25 cellular contexts compared by ENCODE assay signal in the genomic region with DNA sequence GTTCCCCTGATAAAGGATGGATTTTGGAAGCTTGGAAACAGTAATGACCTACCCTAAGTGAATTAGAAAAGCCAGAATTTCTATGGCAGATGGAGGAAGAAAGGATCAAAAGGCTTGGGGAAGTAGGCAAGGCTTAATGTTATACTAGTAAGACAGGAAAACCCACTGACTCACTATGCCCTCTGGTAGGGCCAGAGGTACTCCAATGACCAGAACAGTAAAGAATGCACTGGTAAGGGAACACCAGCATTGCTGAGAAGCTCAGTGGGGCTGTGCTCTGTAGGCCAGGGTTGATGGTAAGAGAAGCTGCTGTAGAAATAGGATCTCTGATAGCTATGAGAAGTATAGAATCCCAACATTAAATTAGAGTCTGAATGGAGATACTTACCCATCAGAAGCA.
DNase-seq lines count a peak whose midpoint lies in the region; ATAC-seq and TF ChIP-seq lines count a peak whose summit lies in the region.
"Had no signal": no experiment of that assay in that cellular context is flagged by ENCODE, and none has a peak within 500 bp of the region (broad histone marks: within the 10 kb centered on the region; RNA-seq: fewer than 3 reads in every experiment).

No MANE protein-coding gene starts in this region.

- peaks cover 6% of the 10 kb centered on the region for H3F3A ChIP-seq in SK-N-SH (replicated peaks; ENCODE audit: insufficient read depth)

- no peaks in the 10 kb centered on the region for H3K79me2 ChIP-seq in SK-N-SH (ENCODE audit: insufficient read depth)

- H3K27me3 Mint-ChIP-seq in endodermal cell (ENCODE audit: insufficient read depth), result peaks cover 7% of the 10 kb centered on the region

- H3K4me3 ChIP-seq in endodermal cell (ENCODE audit: low read length), result peak overlapping the region; percentile 40
- no peak overlapping the region for H3K4me3 ChIP-seq in SK-N-SH (ENCODE audit: low read depth in 2 of 2, low read length in 1 of 2)
- H3K4me3 ChIP-seq: BLaER1, Peyer's patch, SJCRH30 had no signal

- H3K9ac ChIP-seq in endodermal cell (ENCODE audit: extremely low read depth, low read length, poor library complexity, severe bottlenecking), result no peak overlapping the region
- H3K9ac ChIP-seq in SK-N-SH, result no peak overlapping the region
- H3K9ac ChIP-seq: BLaER1 had no signal

- H3K9me3 Mint-ChIP-seq in endodermal cell, result peaks cover 70% of the 10 kb centered on the region

- H3K9me2 ChIP-seq in SK-N-SH, result no peaks in the 10 kb centered on the region

- DNase-seq in EL (peak; percentile 57), LHCN-M2 (ENCODE audit: low read depth) (peak; percentile 36), endodermal cell (no peak), iris pigment epithelial cell (ENCODE audit: low read depth) (peak; percentile 47), NCI-H446 treated with DMSO at 0.1 percent for 48 hours (lab: John Stamatoyannopoulos, UW) (no peak), SK-N-SH (no peak), nucleus accumbens (lab: John Stamatoyannopoulos, UW) (no peak)
- DNase-seq: CD4-positive, alpha-beta T cell; DMS 273 treated with DMSO at 0.1 percent for 48 hours; DMS79 treated with DMSO at 0.1 percent for 48 hours; GOT3; KG1; NCI-H1105 treated with DMSO at 0.1 percent for 48 hours; NCI-H2029 treated with DMSO at 0.1 percent for 48 hours; NCI-H226; NCI-H524; NCI-H774; NK-92 treated with Interleukin-12 subunit alpha and Interleukin-12 subunit beta, amount 100 ng/mL, for 24 hours; Peyer's patch had no signal

- POLR2A ChIA-PET in SK-N-SH (lab: Yijun Ruan, JAX), result interaction anchor here (0.6 kb wide), 1 partner anchor 110 kb away, joined by 3 read pairs; no protein-coding TSS in a partner anchor

- H3K9me3 ChIP-seq in endodermal cell (ENCODE audit: control insufficient read depth, low read length) (peaks cover 41% of the 10 kb centered on the region), SK-N-SH (no peaks in the 10 kb centered on the region)

- H3K4me2 ChIP-seq in SK-N-SH, result no peak overlapping the region
- H3K4me2 ChIP-seq: BLaER1 had no signal

- no peaks in the 10 kb centered on the region for H3K4me1 Mint-ChIP-seq in endodermal cell

- no peaks in the 10 kb centered on the region for H4K20me1 ChIP-seq in SK-N-SH (ENCODE audit: insufficient read depth)
- H4K20me1 ChIP-seq: BLaER1 had no signal

- TF ChIP-seq CTCF in endodermal cell (conservative IDR thresholded peaks at IDR 0.05) (no peak), SK-N-SH (IDR thresholded peaks at IDR 0.05) (no peak)

- no peaks in the 10 kb centered on the region for H3K27me3 ChIP-seq in endodermal cell (ENCODE audit: control insufficient read depth, insufficient read depth, low read length, poor library complexity, severe bottlenecking)
- H3K27me3 ChIP-seq in SK-N-SH (ENCODE audit: insufficient read depth), result no peaks in the 10 kb centered on the region
- H3K27me3 ChIP-seq: BLaER1, Peyer's patch, SJCRH30 had no signal

- H3K4me3 Mint-ChIP-seq in endodermal cell, result no peak overlapping the region
- H3K4me3 Mint-ChIP-seq: CD4-positive, alpha-beta T cell had no signal

- no peaks in the 10 kb centered on the region for H3K36me3 ChIP-seq in endodermal cell (ENCODE audit: control insufficient read depth, insufficient read depth, low read length)
- peaks cover 0 to 5% of the 10 kb centered on the region in 2 experiments for H3K36me3 ChIP-seq in SK-N-SH (replicated peaks in 1 of 2; ENCODE audit: control insufficient read depth in 1 of 2, insufficient read depth in 2 of 2, low read length in 1 of 2)
- H3K36me3 ChIP-seq: BLaER1, Peyer's patch, SJCRH30 had no signal

- no peak overlapping the region for H3K27ac Mint-ChIP-seq in endodermal cell
- H3K27ac Mint-ChIP-seq: CD4-positive, alpha-beta T cell had no signal

- TF ChIP-seq RAD21 in SK-N-SH (IDR thresholded peaks at IDR 0.05; ENCODE audit: low read length), result no peak

- H3K27ac ChIP-seq in endodermal cell (ENCODE audit: low read depth, low read length) (no peak overlapping the region), SK-N-SH (ENCODE audit: low read depth in 2 of 2, low read length in 1 of 2) (no peak overlapping the region)
- H3K27ac ChIP-seq: BLaER1, HL-60, Peyer's patch, SJCRH30 had no signal

- H2AFZ ChIP-seq in SK-N-SH (ENCODE audit: low read depth), result no peak overlapping the region

- no peak for TF ChIP-seq EP300 in SK-N-SH (IDR thresholded peaks at IDR 0.05; ENCODE audit: borderline replicate concordance in 1 of 2, low read depth in 1 of 2, low read length in 1 of 2)

- no peaks in the 10 kb centered on the region for H3K36me3 Mint-ChIP-seq in endodermal cell (ENCODE audit: low read depth)

- CTCF ChIA-PET in SK-N-SH (lab: Yijun Ruan, JAX), result no interaction called here

- H3K4me1 ChIP-seq in endodermal cell (ENCODE audit: control insufficient read depth, insufficient read depth, low read length) (no peaks in the 10 kb centered on the region), SK-N-SH (ENCODE audit: control insufficient read depth in 1 of 2, insufficient read depth in 2 of 2, low read depth in 1 of 2, low read length in 1 of 2) (no peaks in the 10 kb centered on the region)
- H3K4me1 ChIP-seq: BLaER1, Caco-2, Peyer's patch had no signal

- no peak for ATAC-seq in HG02678 (IDR thresholded peaks at IDR 0.05; ENCODE audit: unreplicated experiment)
- ATAC-seq: HCT116 had no signal

TF ChIP-seq in SK-N-SH, 30 proteins besides CTCF, POLR2A, EP300 and RAD21:
- TF ChIP-seq FOXJ3 (CRISPR knock-in tag; IDR thresholded peaks at IDR 0.05), result no peak
- TF ChIP-seq, protein P1, sequence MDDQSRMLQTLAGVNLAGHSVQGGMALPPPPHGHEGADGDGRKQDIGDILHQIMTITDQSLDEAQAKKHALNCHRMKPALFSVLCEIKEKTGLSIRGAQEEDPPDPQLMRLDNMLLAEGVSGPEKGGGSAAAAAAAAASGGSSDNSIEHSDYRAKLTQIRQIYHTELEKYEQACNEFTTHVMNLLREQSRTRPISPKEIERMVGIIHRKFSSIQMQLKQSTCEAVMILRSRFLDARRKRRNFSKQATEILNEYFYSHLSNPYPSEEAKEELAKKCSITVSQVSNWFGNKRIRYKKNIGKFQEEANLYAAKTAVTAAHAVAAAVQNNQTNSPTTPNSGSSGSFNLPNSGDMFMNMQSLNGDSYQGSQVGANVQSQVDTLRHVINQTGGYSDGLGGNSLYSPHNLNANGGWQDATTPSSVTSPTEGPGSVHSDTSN (IDR thresholded peaks at IDR 0.05), result no peak
- no peak for TF ChIP-seq GATA2 (CRISPR knock-in tag; IDR thresholded peaks at IDR 0.05)
- no peak for TF ChIP-seq NFIC (IDR thresholded peaks at IDR 0.05; ENCODE audit: borderline replicate concordance)
- no peak for TF ChIP-seq FOSL2 (IDR thresholded peaks at IDR 0.05; ENCODE audit: borderline replicate concordance, low read depth)
- no peak for TF ChIP-seq CHD2 (IDR thresholded peaks at IDR 0.05; ENCODE audit: low read length, partially characterized antibody)
- TF ChIP-seq SIN3A (IDR thresholded peaks at IDR 0.05; ENCODE audit: borderline replicate concordance, low read depth, low read length), result no peak
- TF ChIP-seq MXI1 (IDR thresholded peaks at IDR 0.05; ENCODE audit: low read depth, low read length), result no peak

Comparison
In these comparisons a context has a peak if more than half of its experiments do, and no peak if none do; other contexts are left out.
1. DNase-seq: peak in EL (single experiment), LHCN-M2 (single experiment) and iris pigment epithelial cell (single experiment); none in endodermal cell (single experiment), NCI-H446 treated with DMSO at 0.1 percent for 48 hours (single experiment), SK-N-SH (single experiment) and nucleus accumbens (0 of 56).